ENCODE assay signal across 1 cellular context in genomic region chr21:36551731-36552457, GRCh38.
TF ChIP-seq lines count a peak whose summit lies in the region.

No MANE protein-coding gene starts in this region.

TF ChIP-seq in SK-N-SH, 30 proteins besides CTCF, POLR2A, EP300 and RAD21 (continued from another document):
- no peak for TF ChIP-seq SMC3 (IDR thresholded peaks at IDR 0.05; ENCODE audit: low read depth, low read length)
- TF ChIP-seq, protein P1, sequence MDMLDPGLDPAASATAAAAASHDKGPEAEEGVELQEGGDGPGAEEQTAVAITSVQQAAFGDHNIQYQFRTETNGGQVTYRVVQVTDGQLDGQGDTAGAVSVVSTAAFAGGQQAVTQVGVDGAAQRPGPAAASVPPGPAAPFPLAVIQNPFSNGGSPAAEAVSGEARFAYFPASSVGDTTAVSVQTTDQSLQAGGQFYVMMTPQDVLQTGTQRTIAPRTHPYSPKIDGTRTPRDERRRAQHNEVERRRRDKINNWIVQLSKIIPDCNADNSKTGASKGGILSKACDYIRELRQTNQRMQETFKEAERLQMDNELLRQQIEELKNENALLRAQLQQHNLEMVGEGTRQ (IDR thresholded peaks at IDR 0.05; ENCODE audit: borderline replicate concordance, low read depth, low read length) = no peak
- TF ChIP-seq NRF1 (IDR thresholded peaks at IDR 0.05; ENCODE audit: low read depth, low read length) = no peak
- no peak for TF ChIP-seq TAF1 (IDR thresholded peaks at IDR 0.05; ENCODE audit: borderline replicate concordance, low read depth, low read length)
- TF ChIP-seq CHD2 (IDR thresholded peaks at IDR 0.05; ENCODE audit: low read length, partially characterized antibody) = no peak
- TF ChIP-seq PBX3 (IDR thresholded peaks at IDR 0.05) = peak; percentile 53; the same call in 1 of the 2 replicates
- TF ChIP-seq POLR2AphosphoS5 (IDR thresholded peaks at IDR 0.05; ENCODE audit: low read depth, low read length) = peak; percentile 19; the same call in 1 of the 2 replicates
- no peak for TF ChIP-seq ZBTB33 (IDR thresholded peaks at IDR 0.05; ENCODE audit: borderline replicate concordance, low read depth)
- TF ChIP-seq, protein P2, sequence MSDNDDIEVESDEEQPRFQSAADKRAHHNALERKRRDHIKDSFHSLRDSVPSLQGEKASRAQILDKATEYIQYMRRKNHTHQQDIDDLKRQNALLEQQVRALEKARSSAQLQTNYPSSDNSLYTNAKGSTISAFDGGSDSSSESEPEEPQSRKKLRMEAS (IDR thresholded peaks at IDR 0.05; ENCODE audit: low read depth) = no peak
- TF ChIP-seq MEF2A (IDR thresholded peaks at IDR 0.05; ENCODE audit: borderline replicate concordance, low read depth) = no peak
- no peak for TF ChIP-seq EZH2phosphoT487 (IDR thresholded peaks at IDR 0.05; ENCODE audit: borderline replicate concordance, low read depth)
- TF ChIP-seq FOXJ3 (CRISPR knock-in tag; IDR thresholded peaks at IDR 0.05) = no peak
- no peak for TF ChIP-seq RCOR1 (IDR thresholded peaks at IDR 0.05; ENCODE audit: low read length)
- no peak for TF ChIP-seq JUND (IDR thresholded peaks at IDR 0.05)
- no peak for TF ChIP-seq MXI1 (IDR thresholded peaks at IDR 0.05; ENCODE audit: low read depth, low read length)
- TF ChIP-seq, protein P3, sequence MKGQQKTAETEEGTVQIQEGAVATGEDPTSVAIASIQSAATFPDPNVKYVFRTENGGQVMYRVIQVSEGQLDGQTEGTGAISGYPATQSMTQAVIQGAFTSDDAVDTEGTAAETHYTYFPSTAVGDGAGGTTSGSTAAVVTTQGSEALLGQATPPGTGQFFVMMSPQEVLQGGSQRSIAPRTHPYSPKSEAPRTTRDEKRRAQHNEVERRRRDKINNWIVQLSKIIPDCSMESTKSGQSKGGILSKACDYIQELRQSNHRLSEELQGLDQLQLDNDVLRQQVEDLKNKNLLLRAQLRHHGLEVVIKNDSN (IDR thresholded peaks at IDR 0.05; ENCODE audit: borderline replicate concordance, low read depth) = no peak
- no peak for TF ChIP-seq GABPA (IDR thresholded peaks at IDR 0.05; ENCODE audit: low read depth)
- peak; percentile 69 for TF ChIP-seq NFIC (IDR thresholded peaks at IDR 0.05; ENCODE audit: borderline replicate concordance)
- no peak for TF ChIP-seq SIN3A (IDR thresholded peaks at IDR 0.05; ENCODE audit: borderline replicate concordance, low read depth, low read length)
- TF ChIP-seq TEAD4 (IDR thresholded peaks at IDR 0.05; ENCODE audit: borderline replicate concordance, insufficient read depth) = no peak
- no peak for TF ChIP-seq GATA2 (CRISPR knock-in tag; IDR thresholded peaks at IDR 0.05)
- no peak for TF ChIP-seq FOXM1 (IDR thresholded peaks at IDR 0.05; ENCODE audit: low read depth)
- peak; percentile 32; the same call in 1 of the 2 replicates for TF ChIP-seq FOSL2 (IDR thresholded peaks at IDR 0.05; ENCODE audit: borderline replicate concordance, low read depth)
- TF ChIP-seq YY1 (IDR thresholded peaks at IDR 0.05; ENCODE audit: low read depth) = no peak
- no peak for TF ChIP-seq RXRA (IDR thresholded peaks at IDR 0.05; ENCODE audit: borderline replicate concordance, low read depth)
